In the genomic region with DNA sequence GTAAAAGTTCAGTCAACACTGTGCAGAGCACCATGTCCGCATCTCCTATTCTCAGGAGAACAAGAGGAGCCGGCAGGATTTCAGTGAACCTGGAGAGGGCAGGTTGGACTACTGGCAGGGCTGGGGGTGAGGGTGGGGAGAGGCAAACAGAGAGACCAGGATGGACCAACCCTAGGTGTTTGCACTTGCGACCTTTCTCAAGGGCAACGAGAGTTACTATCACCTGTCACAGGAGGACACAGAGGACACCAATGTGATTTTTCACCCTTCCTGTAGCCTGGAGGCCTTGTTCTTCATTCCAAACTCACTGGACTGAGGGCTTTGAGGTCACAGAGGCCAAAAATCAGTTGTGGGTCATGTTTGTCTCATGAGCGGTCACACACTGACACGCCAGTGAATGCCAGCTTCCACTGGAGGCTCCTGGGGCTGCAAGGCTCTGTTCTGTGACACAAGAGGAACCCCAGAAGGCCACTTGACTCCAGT, we compare ENCODE assay signal across 17 cellular contexts.
DNase-seq lines count a peak whose midpoint lies in the region; ATAC-seq and TF ChIP-seq lines count a peak whose summit lies in the region.
"Had no signal": no experiment of that assay in that cellular context is flagged by ENCODE, and none has a peak within 500 bp of the region (broad histone marks: within the 10 kb centered on the region; RNA-seq: fewer than 3 reads in every experiment).

No MANE protein-coding gene starts in this region.

- H3K27ac ChIP-seq in hepatocyte (peak overlapping the region; percentile 5), Peyer's patch (no peak overlapping the region)
- H3K27ac ChIP-seq: BLaER1 had no signal

- 75% methylated on average over 6 of the region's 6 CpGs for WGBS in hepatocyte (ENCODE audit: low lambda C conversion rate, missing lambda C conversion rate)

- DNase-seq in activated CD8-positive, alpha-beta memory T cell treated with anti-CD3 and anti-CD28 coated beads for 24 hours: peak; percentile 49
- no peak for DNase-seq in activated CD8-positive, alpha-beta memory T cell treated with anti-CD3 and anti-CD28 coated beads, Interleukin-2, amount 10 ng/mL, durations not matched to agents 7 days and 5 days
- DNase-seq in hepatocyte (ENCODE audit: low spot score) (no peak), mesothelial cell of epicardium (ENCODE audit: low spot score in 2 of 2, unreplicated experiment in 2 of 2) (peak in 1 of 2 experiments; percentile 29), ureter (ENCODE audit: low spot score) (peak; percentile 29), Peyer's patch (no peak), nephron progenitor cell (no peak)
- DNase-seq: 8988T, NCI-H1417, NCI-H1930, NCI-H2171, NCI-H446 treated with DMSO at 0.1 percent for 48 hours, NCI-H82 had no signal

- no peaks in the 10 kb centered on the region for H3K79me2 ChIP-seq in hepatocyte

- no peak for TF ChIP-seq CTCF in hepatocyte (IDR thresholded peaks at IDR 0.05; ENCODE audit: poor library complexity)
- TF ChIP-seq CTCF in mesothelial cell of epicardium (IDR thresholded peaks at IDR 0.05; ENCODE audit: unreplicated experiment): no peak
- TF ChIP-seq CTCF in Peyer's patch (IDR thresholded peaks at IDR 0.05): no peak
- TF ChIP-seq CTCF in nephron progenitor cell (IDR thresholded peaks at IDR 0.05): no peak

- H3K9me3 ChIP-seq in hepatocyte (ENCODE audit: low read depth) (no peaks in the 10 kb centered on the region), Peyer's patch (no peaks in the 10 kb centered on the region)

- H3K27me3 Mint-ChIP-seq in activated CD8-positive, alpha-beta memory T cell treated with anti-CD3 and anti-CD28 coated beads, Interleukin-2, amount 10 ng/mL, durations not matched to agents 7 days and 5 days: peaks cover 23% of the 10 kb centered on the region
- H3K27me3 Mint-ChIP-seq in mesothelial cell of epicardium (ENCODE audit: low read depth) (no peaks in the 10 kb centered on the region), nephron progenitor cell (ENCODE audit: low read depth, poor library complexity) (peaks cover 13% of the 10 kb centered on the region)

- no peak overlapping the region for H3K4me2 ChIP-seq in hepatocyte
- H3K4me2 ChIP-seq: BLaER1 had no signal

- H3K4me3 ChIP-seq in hepatocyte (no peak overlapping the region), Peyer's patch (no peak overlapping the region)
- H3K4me3 ChIP-seq: BLaER1 had no signal

- peaks cover 1% of the 10 kb centered on the region for H3K36me3 Mint-ChIP-seq in activated CD8-positive, alpha-beta memory T cell treated with anti-CD3 and anti-CD28 coated beads, Interleukin-2, amount 10 ng/mL, durations not matched to agents 7 days and 5 days
- H3K36me3 Mint-ChIP-seq in mesothelial cell of epicardium: peaks cover 2% of the 10 kb centered on the region
- no peaks in the 10 kb centered on the region for H3K36me3 Mint-ChIP-seq in nephron progenitor cell (ENCODE audit: low read depth)
- H3K36me3 Mint-ChIP-seq: IgD-negative memory B cell had no signal

- no peak overlapping the region for H2AFZ ChIP-seq in hepatocyte

- H3K4me1 Mint-ChIP-seq in activated CD8-positive, alpha-beta memory T cell treated with anti-CD3 and anti-CD28 coated beads, Interleukin-2, amount 10 ng/mL, durations not matched to agents 7 days and 5 days: peaks cover 13% of the 10 kb centered on the region
- H3K4me1 Mint-ChIP-seq in mesothelial cell of epicardium (peaks cover 57% of the 10 kb centered on the region), nephron progenitor cell (peaks cover 57% of the 10 kb centered on the region)

- H3K4me1 ChIP-seq in hepatocyte (ENCODE audit: insufficient read depth) (peaks cover 5% of the 10 kb centered on the region), Peyer's patch (peaks cover 0 to 17% (median 0%) of the 10 kb centered on the region in 4 donors)

- no peaks in the 10 kb centered on the region for H4K20me1 ChIP-seq in hepatocyte (ENCODE audit: insufficient read depth, poor library complexity, severe bottlenecking)
- H4K20me1 ChIP-seq: BLaER1 had no signal

- no peaks in the 10 kb centered on the region for H3K9me2 ChIP-seq in hepatocyte (replicated peaks; ENCODE audit: insufficient read depth)

- peaks cover 2% of the 10 kb centered on the region for H3K9me3 Mint-ChIP-seq in activated CD8-positive, alpha-beta memory T cell treated with anti-CD3 and anti-CD28 coated beads, Interleukin-2, amount 10 ng/mL, durations not matched to agents 7 days and 5 days (ENCODE audit: low read depth)
- H3K9me3 Mint-ChIP-seq in mesothelial cell of epicardium (peaks cover 3% of the 10 kb centered on the region), nephron progenitor cell (peaks cover 13% of the 10 kb centered on the region)

- H3K36me3 ChIP-seq in hepatocyte (replicated peaks; ENCODE audit: insufficient read depth, low read depth) (no peaks in the 10 kb centered on the region), Peyer's patch (no peaks in the 10 kb centered on the region)
- H3K36me3 ChIP-seq: BLaER1 had no signal

- no peak overlapping the region for H3K27ac Mint-ChIP-seq in activated CD8-positive, alpha-beta memory T cell treated with anti-CD3 and anti-CD28 coated beads, Interleukin-2, amount 10 ng/mL, durations not matched to agents 7 days and 5 days
- H3K27ac Mint-ChIP-seq in mesothelial cell of epicardium (peak overlapping the region; percentile 75), nephron progenitor cell (no peak overlapping the region)
- H3K27ac Mint-ChIP-seq: IgD-negative memory B cell had no signal

- TF ChIP-seq POLR2A in Peyer's patch (IDR thresholded peaks at IDR 0.05): no peak

- no peak for ATAC-seq in activated CD8-positive, alpha-beta memory T cell treated with anti-CD3 and anti-CD28 coated beads, Interleukin-2, amount 10 ng/mL, durations not matched to agents 7 days and 5 days
- no peak for ATAC-seq in HG02840 (IDR thresholded peaks at IDR 0.05; ENCODE audit: low FRiP score, unreplicated experiment)
- ATAC-seq: HCT116 had no signal

- CTCF ChIA-PET in activated CD8-positive, alpha-beta memory T cell treated with anti-CD3 and anti-CD28 coated beads, Interleukin-2, amount 10 ng/mL, durations not matched to agents 7 days and 5 days (lab: Charles Lee): no interaction called here

- no peaks in the 10 kb centered on the region for H3K27me3 ChIP-seq in hepatocyte
- no peaks in the 10 kb centered on the region for H3K27me3 ChIP-seq in Peyer's patch
- H3K27me3 ChIP-seq: BLaER1 had no signal

- H3K4me3 Mint-ChIP-seq in activated CD8-positive, alpha-beta memory T cell treated with anti-CD3 and anti-CD28 coated beads, Interleukin-2, amount 10 ng/mL, durations not matched to agents 7 days and 5 days: no peak overlapping the region
- no peak overlapping the region for H3K4me3 Mint-ChIP-seq in mesothelial cell of epicardium
- no peak overlapping the region for H3K4me3 Mint-ChIP-seq in nephron progenitor cell
- H3K4me3 Mint-ChIP-seq: IgD-negative memory B cell had no signal

Comparison
In these comparisons a context has a peak if more than half of its experiments do, and no peak if none do; other contexts are left out.
1. DNase-seq: peak in activated CD8-positive, alpha-beta memory T cell treated with anti-CD3 and anti-CD28 coated beads for 24 hours (single experiment) and ureter (single experiment); none in activated CD8-positive, alpha-beta memory T cell treated with anti-CD3 and anti-CD28 coated beads, Interleukin-2, amount 10 ng/mL, durations not matched to agents 7 days and 5 days (single experiment), hepatocyte (single experiment), Peyer's patch (0 of 3) and nephron progenitor cell (single experiment).